Comparison of ENCODE assay signal across 20 cellular contexts in genomic region chr13:87398047-87398446, GRCh38.
"Had no signal": no experiment of that assay in that cellular context is flagged by ENCODE, and none has a peak within 500 bp of the region (broad histone marks: within the 10 kb centered on the region; RNA-seq: fewer than 3 reads in every experiment).

No MANE protein-coding gene starts in this region.

- H3K9me3 Mint-ChIP-seq: stimulated activated naive B cell treated with anti-CD40 and anti-IgM and Interleukin-4, amounts not matched to agents 10 μg/mL and 1 μg/mL and 100 μg/mL, for 72 hours had no signal

- DNase-seq: effector memory CD4-positive, alpha-beta T cell; esophagus squamous epithelium; foreskin fibroblast; glutamatergic neuron; left colon; naive thymus-derived CD4-positive, alpha-beta T cell; posterior cingulate gyrus; sigmoid colon; stimulated activated CD4-positive, alpha-beta T cell treated with anti-CD3 and anti-CD28 coated beads, Interleukin-2, amount 100 ng/mL, for 24 hours; stimulated activated CD4-positive, alpha-beta T cell treated with anti-CD3 and anti-CD28 coated beads, Interleukin-4, amount 100 ng/mL, for 4 hours; stimulated activated naive B cell treated with anti-CD40 and anti-IgM and Interleukin-4, amounts not matched to agents 10 μg/mL and 1 μg/mL and 100 μg/mL, for 72 hours; stimulated activated naive CD8-positive, alpha-beta T cell treated with anti-CD3 and anti-CD28 coated beads, Interleukin-15, amount 100 ng/mL, for 72 hours; testis; upper lobe of right lung had no signal

- H3K9me3 ChIP-seq: esophagus squamous epithelium, gastroesophageal sphincter, right atrium auricular region, sigmoid colon, testis, tibial nerve, vagina had no signal

- H3K27ac Mint-ChIP-seq: naive thymus-derived CD4-positive, alpha-beta T cell; stimulated activated naive B cell treated with anti-CD40 and anti-IgM and Interleukin-4, amounts not matched to agents 10 μg/mL and 1 μg/mL and 100 μg/mL, for 72 hours; stimulated activated naive CD8-positive, alpha-beta T cell treated with anti-CD3 and anti-CD28 coated beads, Interleukin-15, amount 100 ng/mL, for 72 hours had no signal

- H3K36me3 ChIP-seq: esophagus squamous epithelium, gastroesophageal sphincter, right atrium auricular region, sigmoid colon, tibial nerve, upper lobe of right lung, vagina had no signal

- H3K27me3 Mint-ChIP-seq: naive thymus-derived CD4-positive, alpha-beta T cell; stimulated activated naive B cell treated with anti-CD40 and anti-IgM and Interleukin-4, amounts not matched to agents 10 μg/mL and 1 μg/mL and 100 μg/mL, for 72 hours; stimulated activated naive CD8-positive, alpha-beta T cell treated with anti-CD3 and anti-CD28 coated beads, Interleukin-15, amount 100 ng/mL, for 72 hours had no signal

- H3K27me3 ChIP-seq: esophagus squamous epithelium, gastroesophageal sphincter, right atrium auricular region, sigmoid colon, testis, tibial nerve, upper lobe of right lung, vagina had no signal

- H3K27ac ChIP-seq: epithelial cell of prostate, esophagus squamous epithelium, gastroesophageal sphincter, right atrium auricular region, sigmoid colon, skin epidermis, testis, tibial nerve, upper lobe of right lung, vagina had no signal

- H3K4me1 ChIP-seq: esophagus squamous epithelium, gastroesophageal sphincter, right atrium auricular region, sigmoid colon, testis, tibial nerve, upper lobe of right lung, vagina had no signal

- H3K4me3 Mint-ChIP-seq: naive thymus-derived CD4-positive, alpha-beta T cell; stimulated activated naive B cell treated with anti-CD40 and anti-IgM and Interleukin-4, amounts not matched to agents 10 μg/mL and 1 μg/mL and 100 μg/mL, for 72 hours; stimulated activated naive CD8-positive, alpha-beta T cell treated with anti-CD3 and anti-CD28 coated beads, Interleukin-15, amount 100 ng/mL, for 72 hours had no signal

- H3K4me1 Mint-ChIP-seq: naive thymus-derived CD4-positive, alpha-beta T cell; stimulated activated naive B cell treated with anti-CD40 and anti-IgM and Interleukin-4, amounts not matched to agents 10 μg/mL and 1 μg/mL and 100 μg/mL, for 72 hours; stimulated activated naive CD8-positive, alpha-beta T cell treated with anti-CD3 and anti-CD28 coated beads, Interleukin-15, amount 100 ng/mL, for 72 hours had no signal

- ATAC-seq: gastroesophageal sphincter; left colon; naive thymus-derived CD4-positive, alpha-beta T cell; stimulated activated naive B cell treated with anti-CD40 and anti-IgM and Interleukin-4, amounts not matched to agents 10 μg/mL and 1 μg/mL and 100 μg/mL, for 72 hours; stimulated activated naive CD8-positive, alpha-beta T cell treated with anti-CD3 and anti-CD28 coated beads, Interleukin-15, amount 100 ng/mL, for 72 hours; upper lobe of right lung had no signal

- H3K36me3 Mint-ChIP-seq: naive thymus-derived CD4-positive, alpha-beta T cell; stimulated activated naive B cell treated with anti-CD40 and anti-IgM and Interleukin-4, amounts not matched to agents 10 μg/mL and 1 μg/mL and 100 μg/mL, for 72 hours had no signal

- H3K4me3 ChIP-seq: esophagus squamous epithelium, gastroesophageal sphincter, right atrium auricular region, sigmoid colon, skin epidermis, testis, tibial nerve, upper lobe of right lung, vagina had no signal
